Comparison of ENCODE assay signal across 26 cellular contexts in the genomic region with DNA sequence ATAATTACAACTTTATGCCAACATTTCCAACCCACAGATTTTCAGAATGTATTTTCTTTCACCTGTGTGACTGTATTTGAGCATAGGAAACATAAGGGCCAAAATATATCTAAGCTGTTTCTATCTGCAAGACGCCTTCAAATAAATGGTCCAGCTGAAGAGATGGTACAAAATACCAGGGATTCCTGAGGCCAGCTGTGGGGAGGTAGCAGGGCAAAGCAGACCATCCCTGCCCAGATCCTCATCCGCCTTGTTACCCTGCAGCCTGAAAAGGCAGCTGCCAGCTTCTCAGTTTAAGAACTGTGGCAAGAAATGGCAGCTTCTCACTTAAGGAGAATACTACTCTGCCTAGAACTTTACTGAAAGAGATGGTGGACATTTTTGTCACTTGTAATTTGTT.
"Had no signal": no experiment of that assay in that cellular context is flagged by ENCODE, and none has a peak within 500 bp of the region (broad histone marks: within the 10 kb centered on the region; RNA-seq: fewer than 3 reads in every experiment).

No MANE protein-coding gene starts in this region.

- H3K27me3 ChIP-seq: brain microvascular endothelial cell, cardiac muscle cell had no signal

- H3K27ac ChIP-seq: brain microvascular endothelial cell, cardiac muscle cell had no signal

- FAIRE-seq: astrocyte had no signal

- H3K27ac Mint-ChIP-seq: activated B cell treated with CpG ODN at 0.5 μM for 24 hours; activated CD4-positive, alpha-beta memory T cell treated with anti-CD3 and anti-CD28 coated beads, Interleukin-2, amount 10 ng/mL, durations not matched to agents 7 days and 5 days; activated naive CD4-positive, alpha-beta T cell treated with anti-CD3 and anti-CD28 coated beads for 36 hours; activated naive CD8-positive, alpha-beta T cell; activated T-helper 17 cell treated with anti-CD3 and anti-CD28 coated beads, Interleukin-2, amount 50 U/mL, for 72 hours; T-helper 17 cell had no signal

- H3K4me3 Mint-ChIP-seq: activated B cell treated with CpG ODN at 0.5 μM for 24 hours; activated CD4-positive, alpha-beta memory T cell treated with anti-CD3 and anti-CD28 coated beads, Interleukin-2, amount 10 ng/mL, durations not matched to agents 7 days and 5 days; activated naive CD4-positive, alpha-beta T cell treated with anti-CD3 and anti-CD28 coated beads for 36 hours; activated naive CD8-positive, alpha-beta T cell; activated T-helper 17 cell treated with anti-CD3 and anti-CD28 coated beads, Interleukin-2, amount 50 U/mL, for 72 hours; T-helper 17 cell had no signal

- H3K4me3 ChIP-seq: cardiac muscle cell had no signal

- H3K4me1 Mint-ChIP-seq: activated B cell treated with CpG ODN at 0.5 μM for 24 hours; activated CD4-positive, alpha-beta memory T cell treated with anti-CD3 and anti-CD28 coated beads, Interleukin-2, amount 10 ng/mL, durations not matched to agents 7 days and 5 days; activated T-helper 17 cell treated with anti-CD3 and anti-CD28 coated beads, Interleukin-2, amount 50 U/mL, for 72 hours; T-helper 17 cell had no signal

- ATAC-seq: activated T-helper 17 cell treated with anti-CD3 and anti-CD28 coated beads, Interleukin-2, amount 50 U/mL, for 72 hours; T-helper 17 cell had no signal

- H3K36me3 ChIP-seq: brain microvascular endothelial cell had no signal

- DNase-seq: activated B cell treated with CpG ODN at 0.5 μM for 24 hours; activated CD4-positive, alpha-beta memory T cell treated with anti-CD3 and anti-CD28 coated beads, Interleukin-2, amount 10 ng/mL, durations not matched to agents 7 days and 5 days; activated CD4-positive, alpha-beta T cell treated with anti-CD3 and anti-CD28 coated beads for 1 hour; activated CD4-positive, alpha-beta T cell treated with anti-CD3 and anti-CD28 coated beads, Interleukin-2, amount 50 U/mL, for 1 hour; activated gamma-delta T cell; activated naive CD4-positive, alpha-beta T cell treated with anti-CD3 and anti-CD28 coated beads for 36 hours; activated T-cell treated with anti-CD3 and anti-CD28 coated beads for 4 hours; activated T-cell treated with anti-CD3 and anti-CD28 coated beads, Interleukin-2, amount 50 U/mL, for 48 hours; amygdala; brain microvascular endothelial cell; Karpas-422; NCI-H1105 treated with DMSO at 0.1 percent for 48 hours; NCI-H146; NCI-H2029; NCI-H2107; NCI-H2171 treated with DMSO at 0.1 percent for 48 hours; NCI-H226; NCI-H526 treated with DMSO at 0.1 percent for 48 hours; NCI-H82; SIG-M5; T-helper 17 cell; T-helper 9 cell had no signal

- H3K9me3 Mint-ChIP-seq: activated B cell treated with CpG ODN at 0.5 μM for 24 hours; activated CD4-positive, alpha-beta memory T cell treated with anti-CD3 and anti-CD28 coated beads, Interleukin-2, amount 10 ng/mL, durations not matched to agents 7 days and 5 days; activated naive CD4-positive, alpha-beta T cell treated with anti-CD3 and anti-CD28 coated beads for 36 hours; activated T-helper 17 cell treated with anti-CD3 and anti-CD28 coated beads, Interleukin-2, amount 50 U/mL, for 72 hours had no signal

- H3K27me3 Mint-ChIP-seq: activated B cell treated with CpG ODN at 0.5 μM for 24 hours; activated CD4-positive, alpha-beta memory T cell treated with anti-CD3 and anti-CD28 coated beads, Interleukin-2, amount 10 ng/mL, durations not matched to agents 7 days and 5 days; activated naive CD8-positive, alpha-beta T cell had no signal
